ENCODE assay signal across 29 cellular contexts in the genomic region with DNA sequence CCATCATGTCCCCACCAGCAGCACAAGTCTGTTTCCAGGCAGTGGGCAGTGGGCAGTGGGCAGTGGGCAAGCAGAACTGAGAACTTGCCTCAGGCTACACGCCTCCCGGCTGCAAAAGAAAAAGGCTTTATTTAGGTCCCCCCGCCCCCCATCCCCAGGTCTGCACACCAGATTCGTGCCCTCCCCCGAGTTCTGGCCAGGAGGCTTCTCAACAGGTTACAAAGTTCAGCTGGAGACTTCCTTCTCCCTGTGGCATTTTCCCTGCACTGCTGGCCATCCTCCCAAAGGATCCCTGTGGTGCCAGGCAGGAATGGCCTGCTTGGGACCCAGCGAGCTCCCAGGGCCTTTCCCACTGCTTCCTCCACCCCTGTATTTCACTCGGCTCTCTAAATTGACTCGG.
"Had no signal": no experiment of that assay in that cellular context is flagged by ENCODE, and none has a peak within 500 bp of the region (broad histone marks: within the 10 kb centered on the region; RNA-seq: fewer than 3 reads in every experiment).

No MANE protein-coding gene starts in this region.

- DNase-seq: islet precursor cell; lower lobe of right lung; mammary epithelial cell; mesenchymal stem cell; naive thymus-derived CD8-positive, alpha-beta T cell; occipital lobe; ovary; retina; right cardiac atrium; stimulated activated CD4-positive, alpha-beta T cell treated with anti-CD3 and anti-CD28 coated beads, Interleukin-12 subunit alpha, Interleukin-12 subunit beta, amount 100 ng/mL, for 4 hours; stimulated activated CD4-positive, alpha-beta T cell treated with anti-CD3 and anti-CD28 coated beads, Interleukin-15, amount 100 ng/mL, for 24 hours; stimulated activated CD4-positive, alpha-beta T cell treated with anti-CD3 and anti-CD28 coated beads, Interleukin-2, amount 100 ng/mL, for 24 hours; stimulated activated CD4-positive, alpha-beta T cell treated with anti-CD3 and anti-CD28 coated beads, Interleukin-4, amount 100 ng/mL, for 1 hour; stimulated activated naive B cell treated with anti-CD40 and anti-IgM and Interleukin-4, amounts not matched to agents 10 μg/mL and 1 μg/mL and 100 μg/mL, for 72 hours; stimulated activated naive CD8-positive, alpha-beta T cell treated with anti-CD3 and anti-CD28 coated beads, Interleukin-15, Interleukin-2, amounts not matched to agents 100 U/mL and 50 U/mL, for 24 hours; stomach; testis; thyroid gland; transverse colon; upper lobe of left lung had no signal

- H3K27ac Mint-ChIP-seq: nephron; stimulated activated naive B cell treated with anti-CD40 and anti-IgM and Interleukin-4, amounts not matched to agents 10 μg/mL and 1 μg/mL and 100 μg/mL, for 72 hours had no signal

- H3K36me3 ChIP-seq: lower lobe of right lung, neutrophil, ovary, prostate gland, stomach, thyroid gland, transverse colon, upper lobe of left lung, vagina had no signal

- H3K27me3 Mint-ChIP-seq: naive thymus-derived CD8-positive, alpha-beta T cell had no signal

- H3K4me3 Mint-ChIP-seq: naive thymus-derived CD8-positive, alpha-beta T cell; nephron; neural crest cell; stimulated activated naive B cell treated with anti-CD40 and anti-IgM and Interleukin-4, amounts not matched to agents 10 μg/mL and 1 μg/mL and 100 μg/mL, for 72 hours had no signal

- H2AFZ ChIP-seq: hepatocyte had no signal

- H3K4me1 Mint-ChIP-seq: nephron had no signal

- H3K4me1 ChIP-seq: lower lobe of right lung, prostate gland, stomach, testis, transverse colon, upper lobe of left lung, vagina had no signal

- H3K4me3 ChIP-seq: hepatocyte, lower lobe of right lung, ovary, prostate gland, skin epidermis, stomach, testis, thyroid gland, transverse colon, upper lobe of left lung, vagina had no signal

- H3K79me2 ChIP-seq: hepatocyte had no signal

- H3K4me2 ChIP-seq: hepatocyte had no signal

- H3K9me3 ChIP-seq: lower lobe of right lung, neutrophil, ovary, prostate gland, testis, thyroid gland, transverse colon, upper lobe of left lung, vagina had no signal

- H3K27me3 ChIP-seq: hepatocyte, ovary, stomach, testis, thyroid gland, transverse colon, upper lobe of left lung, vagina had no signal

- H3K27ac ChIP-seq: hepatocyte, lower lobe of right lung, neutrophil, ovary, prostate gland, skin epidermis, stomach, testis, thyroid gland, transverse colon, upper lobe of left lung, vagina had no signal

- ATAC-seq: left lobe of liver; lower lobe of right lung; naive thymus-derived CD8-positive, alpha-beta T cell; right cardiac atrium; sciatic nerve; stimulated activated naive B cell treated with anti-CD40 and anti-IgM and Interleukin-4, amounts not matched to agents 10 μg/mL and 1 μg/mL and 100 μg/mL, for 72 hours; stimulated activated naive CD8-positive, alpha-beta T cell treated with anti-CD3 and anti-CD28 coated beads, Interleukin-15, Interleukin-2, amounts not matched to agents 100 U/mL and 50 U/mL, for 24 hours had no signal
